In the genomic region with DNA sequence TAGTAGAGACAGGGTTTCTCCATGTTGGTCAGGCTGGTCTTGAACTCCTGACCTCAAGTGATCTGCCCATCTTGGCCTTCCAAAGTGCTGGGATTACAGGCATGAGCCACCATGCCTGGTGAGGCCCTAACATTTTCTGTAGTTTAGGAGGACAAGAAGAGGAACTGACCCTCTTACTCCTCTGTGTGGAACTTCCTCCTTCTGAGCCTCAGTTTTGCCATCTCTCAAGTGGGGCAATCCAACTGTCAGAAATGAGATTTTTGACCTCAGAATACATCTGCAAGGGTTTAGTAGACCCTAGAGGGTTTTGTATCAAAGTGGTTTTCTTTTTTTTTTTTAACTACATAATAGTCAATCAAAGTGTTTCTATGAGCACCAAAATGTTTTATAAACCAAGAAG, we compare ENCODE assay signal across 1 cellular context.
TF ChIP-seq lines count a peak whose summit lies in the region.

No MANE protein-coding gene starts in this region.

TF ChIP-seq in HepG2, 621 proteins besides CTCF, POLR2A, EP300 and RAD21:
- TF ChIP-seq ZNF629 (CRISPR knock-in tag; conservative IDR thresholded peaks at IDR 0.05) (peak; percentile 79), TARDBP (CRISPR knock-in tag; IDR thresholded peaks at IDR 0.05) (no peak)
